1 cellular context compared by ENCODE assay signal in the genomic region with DNA sequence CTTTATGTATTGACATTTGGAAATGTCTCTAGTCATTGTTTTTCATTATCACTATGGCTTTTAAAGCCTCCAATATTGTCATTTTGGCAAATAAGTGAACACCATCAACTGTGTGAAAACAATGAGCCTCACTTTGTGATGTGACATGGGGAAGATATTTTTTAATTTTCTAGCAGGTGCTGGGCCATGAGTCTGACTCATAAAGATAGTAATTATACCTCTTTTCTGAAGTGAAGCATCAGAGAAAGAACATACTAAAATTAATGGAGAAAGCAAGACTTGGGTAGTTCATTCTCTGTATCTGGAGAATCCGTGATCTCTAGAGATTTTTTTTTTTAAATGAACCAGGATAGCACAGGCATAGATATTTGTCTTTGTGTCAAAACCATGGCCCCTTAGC.
TF ChIP-seq lines count a peak whose summit lies in the region.

No MANE protein-coding gene starts in this region.

TF ChIP-seq in GM12878, 131 proteins besides CTCF, POLR2A, EP300 and RAD21 (continued from another document):
- TF ChIP-seq ATF7 (IDR thresholded peaks at IDR 0.05; ENCODE audit: low read depth), result no peak
- no peak for TF ChIP-seq CHD1 (IDR thresholded peaks at IDR 0.05; ENCODE audit: low read depth, low read length)
- no peak for TF ChIP-seq SPI1 (IDR thresholded peaks at IDR 0.05; ENCODE audit: borderline replicate concordance, insufficient read depth, low read depth, low read length)
- no peak for TF ChIP-seq ZNF384 (IDR thresholded peaks at IDR 0.05; ENCODE audit: borderline replicate concordance, low read depth, low read length)
- no peak for TF ChIP-seq SUPT20H (IDR thresholded peaks at IDR 0.05; ENCODE audit: borderline replicate concordance, control insufficient read depth, low read depth, low read length)
- no peak for TF ChIP-seq WRNIP1 (IDR thresholded peaks at IDR 0.05; ENCODE audit: borderline replicate concordance, low read depth, low read length)
- TF ChIP-seq ZBTB11 (CRISPR knock-in tag; IDR thresholded peaks at IDR 0.05), result no peak
- 0 out of 2 replicates have a peak, but pooled peaks have one; percentile 46 for TF ChIP-seq ZNF24 (IDR thresholded peaks at IDR 0.05)
- no peak; the same call in 1 of the 2 replicates for TF ChIP-seq ATF2 (IDR thresholded peaks at IDR 0.05; ENCODE audit: low read length)
- TF ChIP-seq USF1 (IDR thresholded peaks at IDR 0.05; ENCODE audit: borderline replicate concordance, extremely low read length, insufficient read depth, low read depth, low read length), result no peak
- no peak for TF ChIP-seq ETV6 (conservative IDR thresholded peaks at IDR 0.05 in 1 of 2, IDR thresholded peaks at IDR 0.05 in 1 of 2; ENCODE audit: borderline replicate concordance in 1 of 2, low read depth in 1 of 2)
- TF ChIP-seq, protein P1, sequence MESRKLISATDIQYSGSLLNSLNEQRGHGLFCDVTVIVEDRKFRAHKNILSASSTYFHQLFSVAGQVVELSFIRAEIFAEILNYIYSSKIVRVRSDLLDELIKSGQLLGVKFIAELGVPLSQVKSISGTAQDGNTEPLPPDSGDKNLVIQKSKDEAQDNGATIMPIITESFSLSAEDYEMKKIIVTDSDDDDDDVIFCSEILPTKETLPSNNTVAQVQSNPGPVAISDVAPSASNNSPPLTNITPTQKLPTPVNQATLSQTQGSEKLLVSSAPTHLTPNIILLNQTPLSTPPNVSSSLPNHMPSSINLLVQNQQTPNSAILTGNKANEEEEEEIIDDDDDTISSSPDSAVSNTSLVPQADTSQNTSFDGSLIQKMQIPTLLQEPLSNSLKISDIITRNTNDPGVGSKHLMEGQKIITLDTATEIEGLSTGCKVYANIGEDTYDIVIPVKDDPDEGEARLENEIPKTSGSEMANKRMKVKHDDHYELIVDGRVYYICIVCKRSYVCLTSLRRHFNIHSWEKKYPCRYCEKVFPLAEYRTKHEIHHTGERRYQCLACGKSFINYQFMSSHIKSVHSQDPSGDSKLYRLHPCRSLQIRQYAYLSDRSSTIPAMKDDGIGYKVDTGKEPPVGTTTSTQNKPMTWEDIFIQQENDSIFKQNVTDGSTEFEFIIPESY (IDR thresholded peaks at IDR 0.05), result no peak
- TF ChIP-seq EED (IDR thresholded peaks at IDR 0.05; ENCODE audit: low read depth), result no peak
- no peak for TF ChIP-seq SP1 (IDR thresholded peaks at IDR 0.05; ENCODE audit: low read depth, low read length)
- TF ChIP-seq IKZF1 (conservative IDR thresholded peaks at IDR 0.05), result no peak
- no peak for TF ChIP-seq BRCA1 (IDR thresholded peaks at IDR 0.05; ENCODE audit: low read depth, low read length)
- no peak for TF ChIP-seq FOS (IDR thresholded peaks at IDR 0.05; ENCODE audit: borderline replicate concordance, extremely low read depth, insufficient read length)
- TF ChIP-seq SREBF2 (IDR thresholded peaks at IDR 0.05; ENCODE audit: low read length), result no peak
- TF ChIP-seq SIN3A (IDR thresholded peaks at IDR 0.05; ENCODE audit: low read depth, low read length), result no peak
- peak; percentile 66; the same call in 1 of the 2 replicates for TF ChIP-seq IRF4 (IDR thresholded peaks at IDR 0.05; ENCODE audit: low read depth, low read length)
- TF ChIP-seq SMAD1 (IDR thresholded peaks at IDR 0.05; ENCODE audit: low read depth, partially characterized antibody), result no peak
- TF ChIP-seq NR2C2 (IDR thresholded peaks at IDR 0.05; ENCODE audit: borderline replicate concordance, control insufficient read depth, insufficient read length, low read depth), result no peak
- no peak for TF ChIP-seq CBX3 (IDR thresholded peaks at IDR 0.05; ENCODE audit: borderline replicate concordance, low read depth)
- no peak for TF ChIP-seq PAX8 (IDR thresholded peaks at IDR 0.05)
- TF ChIP-seq NRF1 (conservative IDR thresholded peaks at IDR 0.05; ENCODE audit: low read depth, low read length), result no peak
- no peak for TF ChIP-seq RB1 (IDR thresholded peaks at IDR 0.05; ENCODE audit: borderline replicate concordance)
- no peak for TF ChIP-seq ZNF274 (IDR thresholded peaks at IDR 0.05; ENCODE audit: insufficient read depth, insufficient read length)
- TF ChIP-seq CHD4 (IDR thresholded peaks at IDR 0.05), result no peak
- no peak for TF ChIP-seq ELK1 (IDR thresholded peaks at IDR 0.05; ENCODE audit: low read depth, low read length)
- 0 out of 2 replicates have a peak, but pooled peaks have one; percentile 27 for TF ChIP-seq PKNOX1 (IDR thresholded peaks at IDR 0.05)
- TF ChIP-seq, protein P2, sequence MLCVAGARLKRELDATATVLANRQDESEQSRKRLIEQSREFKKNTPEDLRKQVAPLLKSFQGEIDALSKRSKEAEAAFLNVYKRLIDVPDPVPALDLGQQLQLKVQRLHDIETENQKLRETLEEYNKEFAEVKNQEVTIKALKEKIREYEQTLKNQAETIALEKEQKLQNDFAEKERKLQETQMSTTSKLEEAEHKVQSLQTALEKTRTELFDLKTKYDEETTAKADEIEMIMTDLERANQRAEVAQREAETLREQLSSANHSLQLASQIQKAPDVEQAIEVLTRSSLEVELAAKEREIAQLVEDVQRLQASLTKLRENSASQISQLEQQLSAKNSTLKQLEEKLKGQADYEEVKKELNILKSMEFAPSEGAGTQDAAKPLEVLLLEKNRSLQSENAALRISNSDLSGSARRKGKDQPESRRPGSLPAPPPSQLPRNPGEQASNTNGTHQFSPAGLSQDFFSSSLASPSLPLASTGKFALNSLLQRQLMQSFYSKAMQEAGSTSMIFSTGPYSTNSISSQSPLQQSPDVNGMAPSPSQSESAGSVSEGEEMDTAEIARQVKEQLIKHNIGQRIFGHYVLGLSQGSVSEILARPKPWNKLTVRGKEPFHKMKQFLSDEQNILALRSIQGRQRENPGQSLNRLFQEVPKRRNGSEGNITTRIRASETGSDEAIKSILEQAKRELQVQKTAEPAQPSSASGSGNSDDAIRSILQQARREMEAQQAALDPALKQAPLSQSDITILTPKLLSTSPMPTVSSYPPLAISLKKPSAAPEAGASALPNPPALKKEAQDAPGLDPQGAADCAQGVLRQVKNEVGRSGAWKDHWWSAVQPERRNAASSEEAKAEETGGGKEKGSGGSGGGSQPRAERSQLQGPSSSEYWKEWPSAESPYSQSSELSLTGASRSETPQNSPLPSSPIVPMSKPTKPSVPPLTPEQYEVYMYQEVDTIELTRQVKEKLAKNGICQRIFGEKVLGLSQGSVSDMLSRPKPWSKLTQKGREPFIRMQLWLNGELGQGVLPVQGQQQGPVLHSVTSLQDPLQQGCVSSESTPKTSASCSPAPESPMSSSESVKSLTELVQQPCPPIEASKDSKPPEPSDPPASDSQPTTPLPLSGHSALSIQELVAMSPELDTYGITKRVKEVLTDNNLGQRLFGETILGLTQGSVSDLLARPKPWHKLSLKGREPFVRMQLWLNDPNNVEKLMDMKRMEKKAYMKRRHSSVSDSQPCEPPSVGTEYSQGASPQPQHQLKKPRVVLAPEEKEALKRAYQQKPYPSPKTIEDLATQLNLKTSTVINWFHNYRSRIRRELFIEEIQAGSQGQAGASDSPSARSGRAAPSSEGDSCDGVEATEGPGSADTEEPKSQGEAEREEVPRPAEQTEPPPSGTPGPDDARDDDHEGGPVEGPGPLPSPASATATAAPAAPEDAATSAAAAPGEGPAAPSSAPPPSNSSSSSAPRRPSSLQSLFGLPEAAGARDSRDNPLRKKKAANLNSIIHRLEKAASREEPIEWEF (IDR thresholded peaks at IDR 0.05; ENCODE audit: insufficient replicate concordance, low read depth, low read length), result no peak
- peak; percentile 15; the same call in 1 of the 2 replicates for TF ChIP-seq BMI1 (IDR thresholded peaks at IDR 0.05; ENCODE audit: borderline replicate concordance)
- 0 out of 2 replicates have a peak, but pooled peaks have one; percentile 16 for TF ChIP-seq TCF7 (IDR thresholded peaks at IDR 0.05; ENCODE audit: borderline replicate concordance)
- TF ChIP-seq NFXL1 (IDR thresholded peaks at IDR 0.05; ENCODE audit: borderline replicate concordance), result no peak
